Comparison of ENCODE assay signal across 11 cellular contexts in the genomic region with DNA sequence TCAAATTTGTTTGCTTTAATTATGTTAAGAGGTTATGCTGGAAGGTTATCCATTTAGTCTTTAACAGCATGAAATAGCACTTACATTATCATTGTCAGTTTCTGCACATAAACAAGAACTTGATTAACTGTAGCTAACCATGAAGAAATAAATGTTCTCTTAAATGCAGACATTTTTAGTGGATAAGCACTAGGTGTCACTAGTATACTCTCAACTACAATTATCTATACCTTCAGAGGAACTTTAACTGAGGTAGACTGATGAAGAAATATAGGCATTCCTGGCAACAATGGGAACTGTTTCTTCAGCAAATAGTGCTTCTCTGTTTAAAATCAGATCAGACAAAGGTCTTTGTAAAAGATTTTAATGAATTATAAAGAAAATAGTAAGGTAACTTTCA.
A peak's percentile ranks its signal among the peaks of the same experiment; 100 is the strongest.
DNase-seq lines count a peak whose midpoint lies in the region; ATAC-seq, FAIRE-seq and TF ChIP-seq lines count a peak whose summit lies in the region.
"Had no signal": no experiment of that assay in that cellular context is flagged by ENCODE, and none has a peak within 500 bp of the region (broad histone marks: within the 10 kb centered on the region; RNA-seq: fewer than 3 reads in every experiment).

No MANE protein-coding gene starts in this region.

- H3K27ac Mint-ChIP-seq in naive thymus-derived CD4-positive, alpha-beta T cell, result no peak overlapping the region
- H3K27ac Mint-ChIP-seq: activated naive CD8-positive, alpha-beta T cell treated with anti-CD3 and anti-CD28 coated beads, Interleukin-2, amount 10 ng/mL, durations not matched to agents 7 days and 5 days had no signal

- H4K20me1 ChIP-seq in osteoblast (ENCODE audit: insufficient read depth, low read length), result no peaks in the 10 kb centered on the region

- intact Hi-C loops in naive thymus-derived CD4-positive, alpha-beta T cell (cut with micrococcal nuclease), result loop anchor here in 1 of 2 donors (1.0 kb wide), 1 partner anchor 235 kb away; no protein-coding TSS in a partner anchor

- no peaks in the 10 kb centered on the region for H3K36me3 ChIP-seq in osteoblast (ENCODE audit: insufficient read depth, low read length)
- H3K36me3 ChIP-seq in naive thymus-derived CD4-positive, alpha-beta T cell (ENCODE audit: control insufficient read depth in 2 of 3, insufficient read depth in 3 of 3, low read length in 3 of 3), result no peaks in the 10 kb centered on the region

- H3K27me3 ChIP-seq in osteoblast (ENCODE audit: insufficient read depth, low read length), result no peaks in the 10 kb centered on the region
- no peaks in the 10 kb centered on the region for H3K27me3 ChIP-seq in naive thymus-derived CD4-positive, alpha-beta T cell (ENCODE audit: control insufficient read depth in 2 of 2, insufficient read depth in 2 of 2, low read length in 2 of 2)

- no peak overlapping the region for H3K27ac ChIP-seq in osteoblast (ENCODE audit: low read depth, low read length)
- no peak overlapping the region for H3K27ac ChIP-seq in naive thymus-derived CD4-positive, alpha-beta T cell (ENCODE audit: low read depth, low read length)

- DNase-seq in D721Med (ENCODE audit: insufficient read length, low spot score) (no peak), HuH-7.5 (ENCODE audit: low spot score) (peak; percentile 6), kidney tubule cell (ENCODE audit: low spot score) (peak; percentile 49), NCI-H2196 (lab: John Stamatoyannopoulos, UW; ENCODE audit: unreplicated experiment) (no peak), osteoblast (ENCODE audit: insufficient read length, low spot score, missing footprints) (no peak)
- no peak for DNase-seq in naive thymus-derived CD4-positive, alpha-beta T cell
- DNase-seq: activated naive CD8-positive, alpha-beta T cell treated with anti-CD3 and anti-CD28 coated beads, Interleukin-2, amount 10 ng/mL, durations not matched to agents 7 days and 5 days; left cardiac atrium; T-helper 1 cell had no signal

- no peak overlapping the region for H3K4me3 ChIP-seq in osteoblast (ENCODE audit: insufficient read depth, low read length)
- H3K4me3 ChIP-seq in naive thymus-derived CD4-positive, alpha-beta T cell (ENCODE audit: low read length), result no peak overlapping the region

- no peaks in the 10 kb centered on the region for H3K36me3 Mint-ChIP-seq in naive thymus-derived CD4-positive, alpha-beta T cell
- H3K36me3 Mint-ChIP-seq: activated naive CD8-positive, alpha-beta T cell treated with anti-CD3 and anti-CD28 coated beads, Interleukin-2, amount 10 ng/mL, durations not matched to agents 7 days and 5 days had no signal

- CTCF ChIA-PET in naive thymus-derived CD4-positive, alpha-beta T cell (lab: Charles Lee), result no interaction called here

- peaks cover 0 to 25% (median 7%) of the 10 kb centered on the region in 11 donors for H3K9me3 Mint-ChIP-seq in naive thymus-derived CD4-positive, alpha-beta T cell
- H3K9me3 Mint-ChIP-seq: activated naive CD8-positive, alpha-beta T cell treated with anti-CD3 and anti-CD28 coated beads, Interleukin-2, amount 10 ng/mL, durations not matched to agents 7 days and 5 days had no signal

- TF ChIP-seq CTCF in D721Med (IDR thresholded peaks at IDR 0.05; ENCODE audit: insufficient read depth, missing control alignments) (peak; percentile 32), osteoblast (IDR thresholded peaks at IDR 0.05; ENCODE audit: extremely low read depth, low read depth, low read length) (no peak)

- no peaks in the 10 kb centered on the region for H3K9me3 ChIP-seq in osteoblast (ENCODE audit: low read depth, low read length)
- H3K9me3 ChIP-seq in naive thymus-derived CD4-positive, alpha-beta T cell (ENCODE audit: control insufficient read depth in 2 of 3, low read length in 3 of 3), result peaks cover 0 to 4% (median 0%) of the 10 kb centered on the region in 3 experiments

- no peak overlapping the region for H2AFZ ChIP-seq in osteoblast (ENCODE audit: low read length)

- H3K27me3 Mint-ChIP-seq in naive thymus-derived CD4-positive, alpha-beta T cell, result no peaks in the 10 kb centered on the region
- H3K27me3 Mint-ChIP-seq: activated naive CD8-positive, alpha-beta T cell treated with anti-CD3 and anti-CD28 coated beads, Interleukin-2, amount 10 ng/mL, durations not matched to agents 7 days and 5 days had no signal

- no peak overlapping the region for H3K4me3 Mint-ChIP-seq in naive thymus-derived CD4-positive, alpha-beta T cell
- H3K4me3 Mint-ChIP-seq: activated naive CD8-positive, alpha-beta T cell treated with anti-CD3 and anti-CD28 coated beads, Interleukin-2, amount 10 ng/mL, durations not matched to agents 7 days and 5 days had no signal

- no peaks in the 10 kb centered on the region for H3K79me2 ChIP-seq in osteoblast (ENCODE audit: insufficient read depth, low read length)

- ATAC-seq in SK-N-SH treated with all-trans-retinoic acid at 6 μM for 48 hours, result peak; percentile 64; the same call in 2 of the 3 replicates
- no peak for ATAC-seq in naive thymus-derived CD4-positive, alpha-beta T cell
- ATAC-seq in GM18498 (IDR thresholded peaks at IDR 0.05; ENCODE audit: unreplicated experiment), result no peak
- ATAC-seq: left cardiac atrium had no signal

- FAIRE-seq in D721Med (lab: Jason Lieb, UNC), result peak; percentile 93

- H3K4me1 ChIP-seq in osteoblast (ENCODE audit: insufficient read depth, low read length), result no peaks in the 10 kb centered on the region
- H3K4me1 ChIP-seq in naive thymus-derived CD4-positive, alpha-beta T cell (ENCODE audit: control insufficient read depth in 2 of 2, insufficient read depth in 2 of 2, low read length in 2 of 2), result no peaks in the 10 kb centered on the region

- no peaks in the 10 kb centered on the region for H3K4me1 Mint-ChIP-seq in naive thymus-derived CD4-positive, alpha-beta T cell
- H3K4me1 Mint-ChIP-seq: activated naive CD8-positive, alpha-beta T cell treated with anti-CD3 and anti-CD28 coated beads, Interleukin-2, amount 10 ng/mL, durations not matched to agents 7 days and 5 days had no signal

- POLR2A ChIA-PET in naive thymus-derived CD4-positive, alpha-beta T cell (lab: Charles Lee), result no interaction called here

- H3K4me2 ChIP-seq in osteoblast (ENCODE audit: insufficient read depth, low read length), result no peak overlapping the region

TF ChIP-seq in SK-N-SH treated with all-trans-retinoic acid at 6 μM for 48 hours, 23 proteins besides CTCF, POLR2A, EP300 and RAD21:
- TF ChIP-seq TSHZ2 (CRISPR knock-in tag; IDR thresholded peaks at IDR 0.05) (no peak), ZC3H10 (CRISPR knock-in tag; IDR thresholded peaks at IDR 0.05) (no peak), PPARA (CRISPR knock-in tag; IDR thresholded peaks at IDR 0.05; ENCODE audit: borderline replicate concordance) (no peak), POU6F1 (CRISPR knock-in tag; IDR thresholded peaks at IDR 0.05; ENCODE audit: borderline replicate concordance, low read depth) (no peak), SNAI2 (CRISPR knock-in tag; IDR thresholded peaks at IDR 0.05) (no peak), OSR1 (CRISPR knock-in tag; IDR thresholded peaks at IDR 0.05) (no peak), GLIS3 (CRISPR knock-in tag; IDR thresholded peaks at IDR 0.05) (no peak)

Comparison
In these comparisons a context has a peak if more than half of its experiments do, and no peak if none do; other contexts are left out.
1. DNase-seq: peak in HuH-7.5 (single experiment) and kidney tubule cell (single experiment); none in D721Med (single experiment), NCI-H2196 (single experiment), osteoblast (single experiment) and naive thymus-derived CD4-positive, alpha-beta T cell (0 of 9).